18 cellular contexts compared by ENCODE assay signal in genomic region chr3:45207471-45207870, GRCh38. TPM values are rescaled to one million over a fixed set of nuclear protein-coding genes. Genes with fewer than 3 reads are reported as not detected.
"Had no signal": no experiment of that assay in that cellular context is flagged by ENCODE, and none has a peak within 500 bp of the region (broad histone marks: within the 10 kb centered on the region; RNA-seq: fewer than 3 reads in every experiment).

No MANE protein-coding gene starts in this region.

- H3K4me3 Mint-ChIP-seq: activated naive CD8-positive, alpha-beta T cell treated with anti-CD3 and anti-CD28 coated beads for 36 hours; activated T-helper 1 cell treated with anti-CD3 and anti-CD28 coated beads, Interleukin-12 subunit alpha, Interleukin-12 subunit beta, Interleukin-2, Interleukin-4 antibody, amounts not matched to agents 30 ng/mL and 10 ng/mL and 1 ng/mL, durations not matched to agents 14 hours and 24 hours and 36 hours; immature natural killer cell had no signal

- H3K4me1 Mint-ChIP-seq: activated naive CD8-positive, alpha-beta T cell treated with anti-CD3 and anti-CD28 coated beads for 36 hours had no signal

- H3K4me1 ChIP-seq: pancreas had no signal

- H3K27ac Mint-ChIP-seq: activated naive CD8-positive, alpha-beta T cell treated with anti-CD3 and anti-CD28 coated beads for 36 hours; activated T-helper 1 cell treated with anti-CD3 and anti-CD28 coated beads, Interleukin-12 subunit alpha, Interleukin-12 subunit beta, Interleukin-2, Interleukin-4 antibody, amounts not matched to agents 30 ng/mL and 10 ng/mL and 1 ng/mL, durations not matched to agents 14 hours and 24 hours and 36 hours; immature natural killer cell; naive thymus-derived CD8-positive, alpha-beta T cell had no signal

- DNase-seq: activated CD4-positive, alpha-beta T cell treated with anti-CD3 and anti-CD28 coated beads, Interleukin-2, amount 50 U/mL, for 4 hours; activated naive CD4-positive, alpha-beta T cell; activated naive CD8-positive, alpha-beta T cell treated with anti-CD3 and anti-CD28 coated beads for 36 hours; activated T-cell treated with anti-CD3 and anti-CD28 coated beads for 4 hours; amniotic stem cell; heart right ventricle; immature natural killer cell; left ventricle myocardium superior; mesendoderm; naive thymus-derived CD8-positive, alpha-beta T cell; pancreas; stimulated activated CD4-positive, alpha-beta T cell treated with anti-CD3 and anti-CD28 coated beads, Interleukin-4, amount 100 ng/mL, for 1 hour had no signal

- H3K36me3 Mint-ChIP-seq: activated naive CD8-positive, alpha-beta T cell treated with anti-CD3 and anti-CD28 coated beads for 36 hours; immature natural killer cell; naive thymus-derived CD8-positive, alpha-beta T cell had no signal

- H3K4me3 ChIP-seq: cardiac muscle cell, heart right ventricle, pancreas, smooth muscle cell, thoracic aorta had no signal

- H3K4me2 ChIP-seq: smooth muscle cell had no signal

- H3K27me3 ChIP-seq: cardiac muscle cell, pancreas had no signal

- ATAC-seq: heart right ventricle; left ventricle myocardium superior; naive thymus-derived CD8-positive, alpha-beta T cell; pancreas; sciatic nerve had no signal

- FAIRE-seq: pancreas, TTC549 had no signal

- H3K9me3 ChIP-seq: heart right ventricle, pancreas, thoracic aorta had no signal

- H3K27ac ChIP-seq: cardiac muscle cell, heart right ventricle, pancreas, thoracic aorta had no signal

- H3K36me3 ChIP-seq: cardiac muscle cell, heart right ventricle, pancreas, thoracic aorta had no signal

- H3K9me3 Mint-ChIP-seq: activated naive CD8-positive, alpha-beta T cell treated with anti-CD3 and anti-CD28 coated beads for 36 hours; activated T-helper 1 cell treated with anti-CD3 and anti-CD28 coated beads, Interleukin-12 subunit alpha, Interleukin-12 subunit beta, Interleukin-2, Interleukin-4 antibody, amounts not matched to agents 30 ng/mL and 10 ng/mL and 1 ng/mL, durations not matched to agents 14 hours and 24 hours and 36 hours; immature natural killer cell; naive thymus-derived CD8-positive, alpha-beta T cell had no signal

RNA-seq across cellular contexts. Expression of gene TMEM158, which starts 18.6 kb away (rescaled TPM):
- polyA plus RNA-seq: immature natural killer cell; naive thymus-derived CD8-positive, alpha-beta T cell had no signal
